25 cellular contexts compared by ENCODE assay signal in the genomic region with DNA sequence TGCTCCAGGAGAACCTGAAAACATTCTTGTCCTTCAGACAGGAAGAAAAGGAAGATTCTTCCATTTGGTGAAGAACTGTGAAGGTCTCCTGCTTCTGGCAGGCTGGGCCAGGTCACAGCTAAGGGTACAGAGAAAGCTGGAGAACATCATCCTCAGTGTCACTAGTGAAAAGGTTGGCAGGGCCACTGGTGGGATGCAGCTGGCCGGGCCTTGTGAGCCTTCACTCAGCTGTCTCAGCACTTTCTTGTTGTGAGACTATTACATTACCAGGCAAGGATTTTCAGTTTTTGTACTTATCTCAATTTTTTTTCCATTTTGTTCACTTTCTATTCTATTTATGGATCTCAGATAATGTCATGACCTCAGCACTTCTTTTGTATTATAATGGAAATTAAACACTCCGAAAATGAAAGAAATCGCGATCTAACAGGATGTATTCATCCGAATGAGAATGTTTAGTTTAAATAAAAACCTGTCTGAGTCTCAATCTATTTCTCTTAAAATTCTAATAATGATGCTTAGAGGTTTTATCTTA. TPM values are rescaled to one million over a fixed set of nuclear protein-coding genes. Genes with fewer than 3 reads are reported as not detected.
DNase-seq lines count a peak whose midpoint lies in the region; ATAC-seq, FAIRE-seq and TF ChIP-seq lines count a peak whose summit lies in the region.
"Had no signal": no experiment of that assay in that cellular context is flagged by ENCODE, and none has a peak within 500 bp of the region (broad histone marks: within the 10 kb centered on the region; RNA-seq: fewer than 3 reads in every experiment).

No MANE protein-coding gene starts in this region.

- H3K4me1 Mint-ChIP-seq in activated CD4-positive, alpha-beta memory T cell treated with anti-CD3 and anti-CD28 coated beads, Interleukin-2, amount 10 ng/mL, durations not matched to agents 7 days and 5 days, result peaks cover 11% of the 10 kb centered on the region

- H3K9ac ChIP-seq in MM.1S (ENCODE audit: low read length), result no peak overlapping the region
- H3K9ac ChIP-seq: BLaER1 treated with 17β-estradiol and CSF1 and Interleukin-3, amounts not matched to agents 10 nM and 100 nM had no signal

- no peaks in the 10 kb centered on the region for H3K27me3 ChIP-seq in MM.1S (replicated peaks; ENCODE audit: insufficient read depth, low read length)
- peaks cover 0 to 90% (median 29%) of the 10 kb centered on the region in 7 donors for H3K27me3 ChIP-seq in spleen (replicated peaks in 1 of 7)

- H3K4me2 ChIP-seq in A549 (no peak overlapping the region), MM.1S (ENCODE audit: low read depth, low read length) (peak overlapping the region; percentile 9; the same call in 1 of the 2 replicates)
- H3K4me2 ChIP-seq: BLaER1 treated with 17β-estradiol and CSF1 and Interleukin-3, amounts not matched to agents 10 nM and 100 nM had no signal

- TF ChIP-seq RAD21 in A549 (conservative IDR thresholded peaks at IDR 0.05 in 1 of 2, IDR thresholded peaks at IDR 0.05 in 1 of 2), result no peak

- DNase-seq in A549 (ENCODE audit: low read depth in 1 of 2, low spot score in 1 of 2), result no peak
- DNase-seq in MM.1S, result peak; percentile 61
- DNase-seq in spleen, result no peak
- no peak for DNase-seq in activated CD4-positive, alpha-beta memory T cell treated with anti-CD3 and anti-CD28 coated beads, Interleukin-2, amount 10 ng/mL, durations not matched to agents 7 days and 5 days
- no peak for DNase-seq in Right ventricle myocardium superior
- DNase-seq: ACHN; AML-193; BE2C; CD4-positive, alpha-beta T cell; CD8-positive, alpha-beta memory T cell; DMS 273 treated with DMSO at 0.1 percent for 48 hours; DMS79; EL; GDM1; GOT3 had no signal

- no peaks in the 10 kb centered on the region for H3K9me3 Mint-ChIP-seq in activated CD4-positive, alpha-beta memory T cell treated with anti-CD3 and anti-CD28 coated beads, Interleukin-2, amount 10 ng/mL, durations not matched to agents 7 days and 5 days
- H3K9me3 Mint-ChIP-seq: CD4-positive, alpha-beta T cell; CD8-positive, alpha-beta memory T cell had no signal

- no peaks in the 10 kb centered on the region for H3K4me1 ChIP-seq in A549
- H3K4me1 ChIP-seq in HEK293 (ENCODE audit: control insufficient read depth, insufficient read depth, low read length), result no peaks in the 10 kb centered on the region
- 0 out of 2 replicates have a peak, but pooled peaks cover 3% of the 10 kb centered on the region for H3K4me1 ChIP-seq in MM.1S (ENCODE audit: low read length)
- H3K4me1 ChIP-seq in spleen, result peaks cover 8 to 47% (median 25%) of the 10 kb centered on the region in 6 donors
- H3K4me1 ChIP-seq: BE2C, HAP-1 had no signal

- H3K27ac ChIP-seq in A549, result no peak overlapping the region
- no peak overlapping the region for H3K27ac ChIP-seq in HEK293 (ENCODE audit: extremely low read depth, low read depth, low read length)
- H3K27ac ChIP-seq in MM.1S (ENCODE audit: low read length), result no peak overlapping the region
- H3K27ac ChIP-seq in spleen, result peak overlapping the region in 5 of 8 donors; percentile 6 to 61 (median 46)
- H3K27ac ChIP-seq: 22Rv1; BLaER1 treated with 17β-estradiol and CSF1 and Interleukin-3, amounts not matched to agents 10 nM and 100 nM had no signal

- intact Hi-C loops in spleen (cut with DNase I; ENCODE audit: low total_unique reads), result loop anchor here (5.0 kb wide), 1 partner anchor 72 kb away; no protein-coding TSS in a partner anchor
- intact Hi-C loops in Right ventricle myocardium superior (cut with DNase I), result loop anchor here (5.0 kb wide), 1 partner anchor 72 kb away; no protein-coding TSS in a partner anchor

- TF ChIP-seq CTCF in A549 (IDR thresholded peaks at IDR 0.05) (no peak), HEK293 (tag by site-specific recombination; IDR thresholded peaks at IDR 0.05) (no peak), MM.1S (IDR thresholded peaks at IDR 0.05; ENCODE audit: low read length) (no peak), spleen (IDR thresholded peaks at IDR 0.05 in 8 of 11, conservative IDR thresholded peaks at IDR 0.05 in 3 of 11) (no peak)

- CTCF ChIA-PET in A549 (lab: Yijun Ruan, JAX), result interaction anchor here (0.5 to 1.8 kb wide), 6 partner anchors 20 to 216 kb away, joined by 3 to 11 read pairs (median 4); no protein-coding TSS in a partner anchor
- CTCF ChIA-PET in HEK293 (lab: Yijun Ruan, JAX), result interaction anchor here (0.6 to 1.5 kb wide), 5 partner anchors 14 to 483 kb away, joined by 3 to 7 read pairs (median 3); partner anchors contain the start of gene IFNA2
- CTCF ChIA-PET in activated CD4-positive, alpha-beta memory T cell treated with anti-CD3 and anti-CD28 coated beads, Interleukin-2, amount 10 ng/mL, durations not matched to agents 7 days and 5 days (lab: Charles Lee), result interaction anchor here (1.4 to 1.7 kb wide), 2 partner anchors 72 to 74 kb away, joined by 3 to 8 read pairs; no protein-coding TSS in a partner anchor

- no peak overlapping the region for H3K4me3 ChIP-seq in A549
- H3K4me3 ChIP-seq in HEK293 (ENCODE audit: low read depth, low read length), result no peak overlapping the region
- H3K4me3 ChIP-seq in MM.1S (ENCODE audit: low read length), result no peak overlapping the region
- H3K4me3 ChIP-seq in spleen, result no peak overlapping the region
- H3K4me3 ChIP-seq: BLaER1 treated with 17β-estradiol and CSF1 and Interleukin-3, amounts not matched to agents 10 nM and 100 nM; GM12878; HAP-1 had no signal

- TF ChIP-seq EP300 in A549 (IDR thresholded peaks at IDR 0.05), result no peak

- peaks cover 5% of the 10 kb centered on the region; the same call in 1 of the 2 replicates for H3F3A ChIP-seq in MM.1S (ENCODE audit: insufficient read depth, low read length)

- WGBS in A549 (ENCODE audit: missing lambda C conversion rate), result 77% methylated on average over 5 of the region's 5 CpGs
- WGBS in spleen, 5 donors, result 54 to 74% (median 67%) methylated on average over 5 of the region's 5 CpGs

- H4K20me1 ChIP-seq in MM.1S (ENCODE audit: insufficient read depth, low read length), result no peaks in the 10 kb centered on the region
- H4K20me1 ChIP-seq: BLaER1 treated with 17β-estradiol and CSF1 and Interleukin-3, amounts not matched to agents 10 nM and 100 nM had no signal

- no peak for FAIRE-seq in A549 (lab: Jason Lieb, UNC)
- FAIRE-seq: A204.1, D721Med, GM12878, H54 had no signal

- H3K4me3 Mint-ChIP-seq in activated CD4-positive, alpha-beta memory T cell treated with anti-CD3 and anti-CD28 coated beads, Interleukin-2, amount 10 ng/mL, durations not matched to agents 7 days and 5 days, result no peak overlapping the region
- H3K4me3 Mint-ChIP-seq: CD4-positive, alpha-beta T cell; CD8-positive, alpha-beta memory T cell had no signal

- no peak overlapping the region for H2AFZ ChIP-seq in MM.1S (ENCODE audit: low read length)

- no peak overlapping the region for H3K27ac Mint-ChIP-seq in activated CD4-positive, alpha-beta memory T cell treated with anti-CD3 and anti-CD28 coated beads, Interleukin-2, amount 10 ng/mL, durations not matched to agents 7 days and 5 days
- H3K27ac Mint-ChIP-seq: CD14-positive monocyte; CD4-positive, alpha-beta T cell; CD8-positive, alpha-beta memory T cell had no signal

- H3K36me3 ChIP-seq in HEK293 (ENCODE audit: control insufficient read depth in 2 of 2, insufficient read depth in 1 of 2, low read length in 2 of 2) (no peaks in the 10 kb centered on the region), MM.1S (replicated peaks; ENCODE audit: insufficient read depth, low read length) (no peaks in the 10 kb centered on the region), spleen (no peaks in the 10 kb centered on the region)
- H3K36me3 ChIP-seq: BE2C; BLaER1 treated with 17β-estradiol and CSF1 and Interleukin-3, amounts not matched to agents 10 nM and 100 nM; HAP-1 had no signal

- no peak for TF ChIP-seq POLR2A in A549 (IDR thresholded peaks at IDR 0.05; ENCODE audit: low read length)
- TF ChIP-seq POLR2A in spleen (IDR thresholded peaks at IDR 0.05), result no peak

- no peak for ATAC-seq in A549
- no peak for ATAC-seq in Right ventricle myocardium superior (ENCODE audit: poor library complexity)
- ATAC-seq in HG03342 (IDR thresholded peaks at IDR 0.05; ENCODE audit: unreplicated experiment), result no peak
- ATAC-seq: GM12878 had no signal

- H3K79me2 ChIP-seq in MM.1S (ENCODE audit: low read length), result no peaks in the 10 kb centered on the region

- H3K9me3 ChIP-seq in A549 (no peaks in the 10 kb centered on the region), HEK293 (ENCODE audit: control insufficient read depth, insufficient read depth, low read depth, low read length) (no peaks in the 10 kb centered on the region), MM.1S (replicated peaks; ENCODE audit: insufficient read depth, low read length) (no peaks in the 10 kb centered on the region), spleen (no peaks in the 10 kb centered on the region)
- H3K9me3 ChIP-seq: BE2C, HAP-1 had no signal

- H3K9me2 ChIP-seq in MM.1S (replicated peaks; ENCODE audit: insufficient read depth, low read length), result no peaks in the 10 kb centered on the region

- H3K27me3 Mint-ChIP-seq in activated CD4-positive, alpha-beta memory T cell treated with anti-CD3 and anti-CD28 coated beads, Interleukin-2, amount 10 ng/mL, durations not matched to agents 7 days and 5 days, result peaks cover 62% of the 10 kb centered on the region

- no peaks in the 10 kb centered on the region for H3K36me3 Mint-ChIP-seq in activated CD4-positive, alpha-beta memory T cell treated with anti-CD3 and anti-CD28 coated beads, Interleukin-2, amount 10 ng/mL, durations not matched to agents 7 days and 5 days (ENCODE audit: low read depth)

- POLR2A ChIA-PET in A549 (lab: Yijun Ruan, JAX), result no interaction called here
- POLR2A ChIA-PET in HEK293 (lab: Yijun Ruan, JAX), result no interaction called here
- POLR2A ChIA-PET in activated CD4-positive, alpha-beta memory T cell treated with anti-CD3 and anti-CD28 coated beads, Interleukin-2, amount 10 ng/mL, durations not matched to agents 7 days and 5 days (lab: Charles Lee), result no interaction called here

RNA-seq across cellular contexts. Expression of gene IFNA8, which starts 9.9 kb away (rescaled TPM):
- polyA plus RNA-seq in A549 (2011; rRNA removed), result not detected in 2 replicates
- polyA plus RNA-seq in A549 (2012; cell fraction: cytosol; rRNA removed), result not detected in 2 replicates
- polyA plus RNA-seq in A549 (2012; cell fraction: nucleus; rRNA removed), result not detected in 2 replicates
- not detected in 3 replicates for polyA plus RNA-seq in A549 (2017; fragmentation: RNase III; extraction: RNeasy Plus Mini Kit Qiagen cat#74134 plus additional on column Dnase treatment)
- not detected in 2 replicates for polyA minus RNA-seq in A549 (2011; rRNA and poly(A)+ RNA removed)
- total RNA-seq in spleen, result not detected
- polyA plus RNA-seq in spleen, result not detected
- not detected for total RNA-seq in activated CD4-positive, alpha-beta memory T cell treated with anti-CD3 and anti-CD28 coated beads, Interleukin-2, amount 10 ng/mL, durations not matched to agents 7 days and 5 days
- not detected for total RNA-seq in Right ventricle myocardium superior
- total RNA-seq: CD4-positive, alpha-beta T cell; CD8-positive, alpha-beta memory T cell; GM12878 had no signal
- polyA plus RNA-seq: CD14-positive monocyte; CD8-positive, alpha-beta memory T cell; GM12878 had no signal

RNA-seq across cellular contexts. Expression of gene IFNA2, which starts 13.8 kb away (rescaled TPM):
- polyA plus RNA-seq in A549 (2011; rRNA removed) (not detected in 2 replicates), A549 (2017; fragmentation: RNase III; extraction: RNeasy Plus Mini Kit Qiagen cat#74134 plus additional on column Dnase treatment) (not detected in 3 replicates), spleen (not detected)
- polyA plus RNA-seq in A549 (2012; cell fraction: cytosol; rRNA removed), result not detected in 2 replicates
- polyA plus RNA-seq in A549 (2012; cell fraction: nucleus; rRNA removed), result not detected in 2 replicates
- not detected in 2 replicates for polyA minus RNA-seq in A549 (2011; rRNA and poly(A)+ RNA removed)
- total RNA-seq in spleen (under 1 TPM in 2 of 7 donors, not detected in 5; 0.86 to 0.88 TPM), Right ventricle myocardium superior (not detected)
- total RNA-seq in activated CD4-positive, alpha-beta memory T cell treated with anti-CD3 and anti-CD28 coated beads, Interleukin-2, amount 10 ng/mL, durations not matched to agents 7 days and 5 days, result not detected
- total RNA-seq: CD4-positive, alpha-beta T cell; CD8-positive, alpha-beta memory T cell had no signal
- polyA plus RNA-seq: CD14-positive monocyte; CD8-positive, alpha-beta memory T cell had no signal

RNA-seq across cellular contexts. Expression of gene IFNA13, which starts 31.2 kb away (rescaled TPM):
- polyA plus RNA-seq in A549 (2011; rRNA removed) (not detected in 2 replicates), A549 (2017; fragmentation: RNase III; extraction: RNeasy Plus Mini Kit Qiagen cat#74134 plus additional on column Dnase treatment) (not detected in 3 replicates), spleen (under 1 TPM in 1 of 3 donors, not detected in 2; 0.17 TPM)
- not detected in 2 replicates for polyA plus RNA-seq in A549 (2012; cell fraction: cytosol; rRNA removed)
- polyA plus RNA-seq in A549 (2012; cell fraction: nucleus; rRNA removed), result not detected in 2 replicates
- polyA minus RNA-seq in A549 (2011; rRNA and poly(A)+ RNA removed), result not detected in 2 replicates
- total RNA-seq in spleen (1 to 10 TPM in 1 of 7 donors, under 1 TPM in 3, not detected in 3; 0.25 to 1.7 (median 0.90) TPM), Right ventricle myocardium superior (not detected)
- not detected for total RNA-seq in activated CD4-positive, alpha-beta memory T cell treated with anti-CD3 and anti-CD28 coated beads, Interleukin-2, amount 10 ng/mL, durations not matched to agents 7 days and 5 days
- total RNA-seq: CD4-positive, alpha-beta T cell; CD8-positive, alpha-beta memory T cell; GM12878 had no signal
- polyA plus RNA-seq: CD14-positive monocyte; CD8-positive, alpha-beta memory T cell; GM12878 had no signal

RNA-seq across cellular contexts. Expression of gene IFNA1, which starts 41.2 kb away (rescaled TPM):
- polyA plus RNA-seq in A549 (2011; rRNA removed) (not detected in 2 replicates), A549 (2017; fragmentation: RNase III; extraction: RNeasy Plus Mini Kit Qiagen cat#74134 plus additional on column Dnase treatment) (not detected in 3 replicates), spleen (not detected)
- not detected in 2 replicates for polyA plus RNA-seq in A549 (2012; cell fraction: cytosol; rRNA removed)
- polyA plus RNA-seq in A549 (2012; cell fraction: nucleus; rRNA removed), result not detected in 2 replicates
- not detected in 2 replicates for polyA minus RNA-seq in A549 (2011; rRNA and poly(A)+ RNA removed)
- total RNA-seq in spleen (not detected), Right ventricle myocardium superior (not detected)
- not detected for total RNA-seq in activated CD4-positive, alpha-beta memory T cell treated with anti-CD3 and anti-CD28 coated beads, Interleukin-2, amount 10 ng/mL, durations not matched to agents 7 days and 5 days
- total RNA-seq: CD4-positive, alpha-beta T cell; CD8-positive, alpha-beta memory T cell; GM12878 had no signal
- polyA plus RNA-seq: CD14-positive monocyte; CD8-positive, alpha-beta memory T cell; GM12878 had no signal

RNA-seq across cellular contexts. Expression of gene IFNA6, which starts 48.3 kb away (rescaled TPM):
- polyA plus RNA-seq in A549 (2011; rRNA removed) (not detected in 2 replicates), A549 (2017; fragmentation: RNase III; extraction: RNeasy Plus Mini Kit Qiagen cat#74134 plus additional on column Dnase treatment) (not detected in 3 replicates), spleen (not detected)
- polyA plus RNA-seq in A549 (2012; cell fraction: cytosol; rRNA removed), result not detected in 2 replicates
- not detected in 2 replicates for polyA plus RNA-seq in A549 (2012; cell fraction: nucleus; rRNA removed)
- not detected in 2 replicates for polyA minus RNA-seq in A549 (2011; rRNA and poly(A)+ RNA removed)
- total RNA-seq in spleen (under 1 TPM in 1 of 7 donors, not detected in 6; 0.23 TPM), Right ventricle myocardium superior (not detected)
- total RNA-seq in activated CD4-positive, alpha-beta memory T cell treated with anti-CD3 and anti-CD28 coated beads, Interleukin-2, amount 10 ng/mL, durations not matched to agents 7 days and 5 days, result not detected
- total RNA-seq: CD4-positive, alpha-beta T cell; CD8-positive, alpha-beta memory T cell; GM12878 had no signal
- polyA plus RNA-seq: CD14-positive monocyte; CD8-positive, alpha-beta memory T cell had no signal

Comparison
In these comparisons a context has a peak if more than half of its experiments do, and no peak if none do; other contexts are left out.
1. H3K27ac ChIP-seq: peak in spleen (5 of 8); none in A549 (0 of 2), HEK293 (single experiment) and MM.1S (single experiment).